ENCODE assay signal across 1 cellular context in genomic region chr2:38496927-38497669, GRCh38.
A peak's percentile ranks its signal among the peaks of the same experiment; 100 is the strongest.
TF ChIP-seq lines count a peak whose summit lies in the region.

No MANE protein-coding gene starts in this region.

TF ChIP-seq in HepG2, 621 proteins besides CTCF, POLR2A, EP300 and RAD21 (continued from another document and continues in another):
- 0 out of 2 replicates have a peak, but pooled peaks have one; percentile 56 for TF ChIP-seq MTERF4 (CRISPR knock-in tag; IDR thresholded peaks at IDR 0.05)
- no peak for TF ChIP-seq KMT2B (CRISPR knock-in tag; IDR thresholded peaks at IDR 0.05)
- peak; percentile 64; the same call in 1 of the 2 replicates for TF ChIP-seq ETV5 (CRISPR knock-in tag; IDR thresholded peaks at IDR 0.05; ENCODE audit: borderline replicate concordance)
- TF ChIP-seq NR0B2 (CRISPR knock-in tag; IDR thresholded peaks at IDR 0.05) = peak; percentile 60; the same call in 1 of the 2 replicates
- TF ChIP-seq ZNF136 (CRISPR knock-in tag; IDR thresholded peaks at IDR 0.05; ENCODE audit: low read depth) = no peak
- TF ChIP-seq SSRP1 (CRISPR knock-in tag; IDR thresholded peaks at IDR 0.05) = peak; percentile 85; the same call in 1 of the 2 replicates
- TF ChIP-seq ZBTB1 (CRISPR knock-in tag; IDR thresholded peaks at IDR 0.05; ENCODE audit: borderline replicate concordance) = no peak
- TF ChIP-seq ZNF557 (CRISPR knock-in tag; IDR thresholded peaks at IDR 0.05) = 0 out of 2 replicates have a peak, but pooled peaks have one; percentile 74
- no peak for TF ChIP-seq CREB1 (IDR thresholded peaks at IDR 0.05)
- 0 out of 2 replicates have a peak, but pooled peaks have one; percentile 44 for TF ChIP-seq CREB1 (CRISPR knock-in tag; IDR thresholded peaks at IDR 0.05)
- TF ChIP-seq ZNF7 (CRISPR knock-in tag; IDR thresholded peaks at IDR 0.05) = peak; percentile 88
- 0 out of 2 replicates have a peak, but pooled peaks have one; percentile 18 for TF ChIP-seq YEATS2 (CRISPR knock-in tag; IDR thresholded peaks at IDR 0.05; ENCODE audit: borderline replicate concordance)
- TF ChIP-seq PITX1 (CRISPR knock-in tag; IDR thresholded peaks at IDR 0.05) = peak; percentile 21; the same call in 1 of the 2 replicates
- TF ChIP-seq BCL6 (CRISPR knock-in tag; IDR thresholded peaks at IDR 0.05) = peak; percentile 70; the same call in 1 of the 2 replicates
- no peak for TF ChIP-seq TAF15 (IDR thresholded peaks at IDR 0.05; ENCODE audit: low read depth, low read length, poor library complexity, severe bottlenecking)
- TF ChIP-seq, protein P1, sequence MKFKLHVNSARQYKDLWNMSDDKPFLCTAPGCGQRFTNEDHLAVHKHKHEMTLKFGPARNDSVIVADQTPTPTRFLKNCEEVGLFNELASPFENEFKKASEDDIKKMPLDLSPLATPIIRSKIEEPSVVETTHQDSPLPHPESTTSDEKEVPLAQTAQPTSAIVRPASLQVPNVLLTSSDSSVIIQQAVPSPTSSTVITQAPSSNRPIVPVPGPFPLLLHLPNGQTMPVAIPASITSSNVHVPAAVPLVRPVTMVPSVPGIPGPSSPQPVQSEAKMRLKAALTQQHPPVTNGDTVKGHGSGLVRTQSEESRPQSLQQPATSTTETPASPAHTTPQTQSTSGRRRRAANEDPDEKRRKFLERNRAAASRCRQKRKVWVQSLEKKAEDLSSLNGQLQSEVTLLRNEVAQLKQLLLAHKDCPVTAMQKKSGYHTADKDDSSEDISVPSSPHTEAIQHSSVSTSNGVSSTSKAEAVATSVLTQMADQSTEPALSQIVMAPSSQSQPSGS (CRISPR knock-in tag; IDR thresholded peaks at IDR 0.05) = peak; percentile 67; the same call in 1 of the 2 replicates
- TF ChIP-seq SP4 (CRISPR knock-in tag; IDR thresholded peaks at IDR 0.05) = peak; percentile 32; the same call in 1 of the 2 replicates
- TF ChIP-seq, protein P2, sequence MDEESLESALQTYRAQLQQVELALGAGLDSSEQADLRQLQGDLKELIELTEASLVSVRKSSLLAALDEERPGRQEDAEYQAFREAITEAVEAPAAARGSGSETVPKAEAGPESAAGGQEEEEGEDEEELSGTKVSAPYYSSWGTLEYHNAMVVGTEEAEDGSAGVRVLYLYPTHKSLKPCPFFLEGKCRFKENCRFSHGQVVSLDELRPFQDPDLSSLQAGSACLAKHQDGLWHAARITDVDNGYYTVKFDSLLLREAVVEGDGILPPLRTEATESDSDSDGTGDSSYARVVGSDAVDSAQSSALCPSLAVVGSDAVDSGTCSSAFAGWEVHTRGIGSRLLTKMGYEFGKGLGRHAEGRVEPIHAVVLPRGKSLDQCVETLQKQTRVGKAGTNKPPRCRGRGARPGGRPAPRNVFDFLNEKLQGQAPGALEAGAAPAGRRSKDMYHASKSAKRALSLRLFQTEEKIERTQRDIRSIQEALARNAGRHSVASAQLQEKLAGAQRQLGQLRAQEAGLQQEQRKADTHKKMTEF (CRISPR knock-in tag; IDR thresholded peaks at IDR 0.05) = peak; percentile 65
- TF ChIP-seq ZNF34 (CRISPR knock-in tag; IDR thresholded peaks at IDR 0.05; ENCODE audit: borderline replicate concordance) = no peak
- peak; percentile 94 for TF ChIP-seq ARID5B (CRISPR knock-in tag; IDR thresholded peaks at IDR 0.05)
- TF ChIP-seq FOXA1 (IDR thresholded peaks at IDR 0.05) = no peak
- peak; percentile 74 for TF ChIP-seq FOXA1 (CRISPR knock-in tag; IDR thresholded peaks at IDR 0.05)
- TF ChIP-seq HES4 (CRISPR knock-in tag; IDR thresholded peaks at IDR 0.05; ENCODE audit: borderline replicate concordance) = no peak
- TF ChIP-seq ZNF747 (CRISPR knock-in tag; IDR thresholded peaks at IDR 0.05; ENCODE audit: borderline replicate concordance) = peak; percentile 64; the same call in 1 of the 2 replicates
- TF ChIP-seq, protein P3, sequence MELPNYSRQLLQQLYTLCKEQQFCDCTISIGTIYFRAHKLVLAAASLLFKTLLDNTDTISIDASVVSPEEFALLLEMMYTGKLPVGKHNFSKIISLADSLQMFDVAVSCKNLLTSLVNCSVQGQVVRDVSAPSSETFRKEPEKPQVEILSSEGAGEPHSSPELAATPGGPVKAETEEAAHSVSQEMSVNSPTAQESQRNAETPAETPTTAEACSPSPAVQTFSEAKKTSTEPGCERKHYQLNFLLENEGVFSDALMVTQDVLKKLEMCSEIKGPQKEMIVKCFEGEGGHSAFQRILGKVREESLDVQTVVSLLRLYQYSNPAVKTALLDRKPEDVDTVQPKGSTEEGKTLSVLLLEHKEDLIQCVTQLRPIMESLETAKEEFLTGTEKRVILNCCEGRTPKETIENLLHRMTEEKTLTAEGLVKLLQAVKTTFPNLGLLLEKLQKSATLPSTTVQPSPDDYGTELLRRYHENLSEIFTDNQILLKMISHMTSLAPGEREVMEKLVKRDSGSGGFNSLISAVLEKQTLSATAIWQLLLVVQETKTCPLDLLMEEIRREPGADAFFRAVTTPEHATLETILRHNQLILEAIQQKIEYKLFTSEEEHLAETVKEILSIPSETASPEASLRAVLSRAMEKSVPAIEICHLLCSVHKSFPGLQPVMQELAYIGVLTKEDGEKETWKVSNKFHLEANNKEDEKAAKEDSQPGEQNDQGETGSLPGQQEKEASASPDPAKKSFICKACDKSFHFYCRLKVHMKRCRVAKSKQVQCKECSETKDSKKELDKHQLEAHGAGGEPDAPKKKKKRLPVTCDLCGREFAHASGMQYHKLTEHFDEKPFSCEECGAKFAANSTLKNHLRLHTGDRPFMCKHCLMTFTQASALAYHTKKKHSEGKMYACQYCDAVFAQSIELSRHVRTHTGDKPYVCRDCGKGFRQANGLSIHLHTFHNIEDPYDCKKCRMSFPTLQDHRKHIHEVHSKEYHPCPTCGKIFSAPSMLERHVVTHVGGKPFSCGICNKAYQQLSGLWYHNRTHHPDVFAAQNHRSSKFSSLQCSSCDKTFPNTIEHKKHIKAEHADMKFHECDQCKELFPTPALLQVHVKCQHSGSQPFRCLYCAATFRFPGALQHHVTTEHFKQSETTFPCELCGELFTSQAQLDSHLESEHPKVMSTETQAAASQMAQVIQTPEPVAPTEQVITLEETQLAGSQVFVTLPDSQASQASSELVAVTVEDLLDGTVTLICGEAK (IDR thresholded peaks at IDR 0.05) = no peak
- TF ChIP-seq, protein P3 (CRISPR knock-in tag; IDR thresholded peaks at IDR 0.05) = no peak
- TF ChIP-seq DPF2 (CRISPR knock-in tag; IDR thresholded peaks at IDR 0.05; ENCODE audit: borderline replicate concordance, low read depth) = peak; percentile 84
- TF ChIP-seq HNRNPL (IDR thresholded peaks at IDR 0.05; ENCODE audit: low read depth, low read length) = no peak
- peak; percentile 13; the same call in 1 of the 2 replicates for TF ChIP-seq SMC3 (IDR thresholded peaks at IDR 0.05; ENCODE audit: low read length)
- TF ChIP-seq ZNF543 (CRISPR knock-in tag; IDR thresholded peaks at IDR 0.05) = peak; percentile 100
- peak; percentile 74; the same call in 1 of the 2 replicates for TF ChIP-seq ZNF609 (CRISPR knock-in tag; IDR thresholded peaks at IDR 0.05; ENCODE audit: borderline replicate concordance)
- TF ChIP-seq GATAD2A (CRISPR knock-in tag; IDR thresholded peaks at IDR 0.05) = peak; percentile 97
- 0 out of 2 replicates have a peak, but pooled peaks have one; percentile 27 for TF ChIP-seq SIN3A (IDR thresholded peaks at IDR 0.05; ENCODE audit: borderline replicate concordance, low read depth, low read length)
- peak; percentile 82 for TF ChIP-seq KDM6A (CRISPR knock-in tag; IDR thresholded peaks at IDR 0.05; ENCODE audit: low read depth)
